1 cellular context compared by ENCODE assay signal in genomic region chr3:150603090-150603887, GRCh38.
A peak's percentile ranks its signal among the peaks of the same experiment; 100 is the strongest.
TF ChIP-seq lines count a peak whose summit lies in the region.

SELENOT (plus strand) TSS chr3:150603321; CDS start chr3:150603363, 42 bp downstream.

TF ChIP-seq in HepG2, 621 proteins besides CTCF, POLR2A, EP300 and RAD21 (continued from another document and continues in another):
- peak; percentile 56; the same call in 1 of the 2 replicates for TF ChIP-seq KLF11 (CRISPR knock-in tag; IDR thresholded peaks at IDR 0.05)
- no peak for TF ChIP-seq TRAFD1 (CRISPR knock-in tag; IDR thresholded peaks at IDR 0.05; ENCODE audit: borderline replicate concordance)
- peak; percentile 79 for TF ChIP-seq ZNF264 (CRISPR knock-in tag; IDR thresholded peaks at IDR 0.05)
- TF ChIP-seq ZNF205 (CRISPR knock-in tag; IDR thresholded peaks at IDR 0.05), result no peak; the same call in none of the 2 replicates
- TF ChIP-seq, protein P1, sequence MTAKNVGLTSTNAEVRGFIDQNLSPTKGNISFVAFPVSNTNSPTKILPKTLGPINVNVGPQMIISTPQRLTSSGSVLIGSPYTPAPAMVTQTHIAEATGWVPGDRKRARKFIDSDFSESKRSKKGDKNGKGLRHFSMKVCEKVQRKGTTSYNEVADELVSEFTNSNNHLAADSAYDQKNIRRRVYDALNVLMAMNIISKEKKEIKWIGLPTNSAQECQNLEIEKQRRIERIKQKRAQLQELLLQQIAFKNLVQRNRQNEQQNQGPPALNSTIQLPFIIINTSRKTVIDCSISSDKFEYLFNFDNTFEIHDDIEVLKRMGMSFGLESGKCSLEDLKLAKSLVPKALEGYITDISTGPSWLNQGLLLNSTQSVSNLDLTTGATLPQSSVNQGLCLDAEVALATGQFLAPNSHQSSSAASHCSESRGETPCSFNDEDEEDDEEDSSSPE (CRISPR knock-in tag; IDR thresholded peaks at IDR 0.05), result peak; percentile 67
- TF ChIP-seq, protein P2, sequence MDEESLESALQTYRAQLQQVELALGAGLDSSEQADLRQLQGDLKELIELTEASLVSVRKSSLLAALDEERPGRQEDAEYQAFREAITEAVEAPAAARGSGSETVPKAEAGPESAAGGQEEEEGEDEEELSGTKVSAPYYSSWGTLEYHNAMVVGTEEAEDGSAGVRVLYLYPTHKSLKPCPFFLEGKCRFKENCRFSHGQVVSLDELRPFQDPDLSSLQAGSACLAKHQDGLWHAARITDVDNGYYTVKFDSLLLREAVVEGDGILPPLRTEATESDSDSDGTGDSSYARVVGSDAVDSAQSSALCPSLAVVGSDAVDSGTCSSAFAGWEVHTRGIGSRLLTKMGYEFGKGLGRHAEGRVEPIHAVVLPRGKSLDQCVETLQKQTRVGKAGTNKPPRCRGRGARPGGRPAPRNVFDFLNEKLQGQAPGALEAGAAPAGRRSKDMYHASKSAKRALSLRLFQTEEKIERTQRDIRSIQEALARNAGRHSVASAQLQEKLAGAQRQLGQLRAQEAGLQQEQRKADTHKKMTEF (CRISPR knock-in tag; IDR thresholded peaks at IDR 0.05), result peak; percentile 97
- 0 out of 2 replicates have a peak, but pooled peaks have one; percentile 13 for TF ChIP-seq SIX1 (CRISPR knock-in tag; IDR thresholded peaks at IDR 0.05; ENCODE audit: borderline replicate concordance)
- TF ChIP-seq, protein P3, sequence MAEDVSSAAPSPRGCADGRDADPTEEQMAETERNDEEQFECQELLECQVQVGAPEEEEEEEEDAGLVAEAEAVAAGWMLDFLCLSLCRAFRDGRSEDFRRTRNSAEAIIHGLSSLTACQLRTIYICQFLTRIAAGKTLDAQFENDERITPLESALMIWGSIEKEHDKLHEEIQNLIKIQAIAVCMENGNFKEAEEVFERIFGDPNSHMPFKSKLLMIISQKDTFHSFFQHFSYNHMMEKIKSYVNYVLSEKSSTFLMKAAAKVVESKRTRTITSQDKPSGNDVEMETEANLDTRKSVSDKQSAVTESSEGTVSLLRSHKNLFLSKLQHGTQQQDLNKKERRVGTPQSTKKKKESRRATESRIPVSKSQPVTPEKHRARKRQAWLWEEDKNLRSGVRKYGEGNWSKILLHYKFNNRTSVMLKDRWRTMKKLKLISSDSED (CRISPR knock-in tag; IDR thresholded peaks at IDR 0.05), result no peak
- TF ChIP-seq PRDM10 (CRISPR knock-in tag; IDR thresholded peaks at IDR 0.05; ENCODE audit: low read depth), result peak; percentile 15; the same call in 1 of the 2 replicates
- TF ChIP-seq HOXA3 (CRISPR knock-in tag; IDR thresholded peaks at IDR 0.05), result peak; percentile 76
- TF ChIP-seq PRDM15 (CRISPR knock-in tag; IDR thresholded peaks at IDR 0.05), result no peak; the same call in 1 of the 2 replicates
- TF ChIP-seq ZNF607 (CRISPR knock-in tag; IDR thresholded peaks at IDR 0.05; ENCODE audit: borderline replicate concordance), result no peak; the same call in 1 of the 2 replicates
- peak; percentile 83; the same call in 1 of the 2 replicates for TF ChIP-seq GFI1 (CRISPR knock-in tag; IDR thresholded peaks at IDR 0.05; ENCODE audit: borderline replicate concordance)
- peak; percentile 86 for TF ChIP-seq ARNT2 (CRISPR knock-in tag; IDR thresholded peaks at IDR 0.05; ENCODE audit: low read depth)
- peak; percentile 74; the same call in 1 of the 2 replicates for TF ChIP-seq MYC (CRISPR knock-in tag; IDR thresholded peaks at IDR 0.05; ENCODE audit: borderline replicate concordance)
- TF ChIP-seq, protein P4, sequence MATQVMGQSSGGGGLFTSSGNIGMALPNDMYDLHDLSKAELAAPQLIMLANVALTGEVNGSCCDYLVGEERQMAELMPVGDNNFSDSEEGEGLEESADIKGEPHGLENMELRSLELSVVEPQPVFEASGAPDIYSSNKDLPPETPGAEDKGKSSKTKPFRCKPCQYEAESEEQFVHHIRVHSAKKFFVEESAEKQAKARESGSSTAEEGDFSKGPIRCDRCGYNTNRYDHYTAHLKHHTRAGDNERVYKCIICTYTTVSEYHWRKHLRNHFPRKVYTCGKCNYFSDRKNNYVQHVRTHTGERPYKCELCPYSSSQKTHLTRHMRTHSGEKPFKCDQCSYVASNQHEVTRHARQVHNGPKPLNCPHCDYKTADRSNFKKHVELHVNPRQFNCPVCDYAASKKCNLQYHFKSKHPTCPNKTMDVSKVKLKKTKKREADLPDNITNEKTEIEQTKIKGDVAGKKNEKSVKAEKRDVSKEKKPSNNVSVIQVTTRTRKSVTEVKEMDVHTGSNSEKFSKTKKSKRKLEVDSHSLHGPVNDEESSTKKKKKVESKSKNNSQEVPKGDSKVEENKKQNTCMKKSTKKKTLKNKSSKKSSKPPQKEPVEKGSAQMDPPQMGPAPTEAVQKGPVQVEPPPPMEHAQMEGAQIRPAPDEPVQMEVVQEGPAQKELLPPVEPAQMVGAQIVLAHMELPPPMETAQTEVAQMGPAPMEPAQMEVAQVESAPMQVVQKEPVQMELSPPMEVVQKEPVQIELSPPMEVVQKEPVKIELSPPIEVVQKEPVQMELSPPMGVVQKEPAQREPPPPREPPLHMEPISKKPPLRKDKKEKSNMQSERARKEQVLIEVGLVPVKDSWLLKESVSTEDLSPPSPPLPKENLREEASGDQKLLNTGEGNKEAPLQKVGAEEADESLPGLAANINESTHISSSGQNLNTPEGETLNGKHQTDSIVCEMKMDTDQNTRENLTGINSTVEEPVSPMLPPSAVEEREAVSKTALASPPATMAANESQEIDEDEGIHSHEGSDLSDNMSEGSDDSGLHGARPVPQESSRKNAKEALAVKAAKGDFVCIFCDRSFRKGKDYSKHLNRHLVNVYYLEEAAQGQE (IDR thresholded peaks at IDR 0.05; ENCODE audit: borderline replicate concordance in 1 of 2, low read depth in 1 of 2, low read length in 2 of 2), result peak in 1 of 2 experiments; percentile 54; a peak in 2 of 4 replicates
- TF ChIP-seq SMAD9 (CRISPR knock-in tag; IDR thresholded peaks at IDR 0.05), result 0 out of 2 replicates have a peak, but pooled peaks have one; percentile 52
- TF ChIP-seq RNF2 (conservative IDR thresholded peaks at IDR 0.05; ENCODE audit: low read depth), result peak; percentile 51; the same call in 1 of the 2 replicates
- TF ChIP-seq ZNF430 (CRISPR knock-in tag; IDR thresholded peaks at IDR 0.05), result peak; percentile 89; the same call in 1 of the 2 replicates
- TF ChIP-seq, protein P5, sequence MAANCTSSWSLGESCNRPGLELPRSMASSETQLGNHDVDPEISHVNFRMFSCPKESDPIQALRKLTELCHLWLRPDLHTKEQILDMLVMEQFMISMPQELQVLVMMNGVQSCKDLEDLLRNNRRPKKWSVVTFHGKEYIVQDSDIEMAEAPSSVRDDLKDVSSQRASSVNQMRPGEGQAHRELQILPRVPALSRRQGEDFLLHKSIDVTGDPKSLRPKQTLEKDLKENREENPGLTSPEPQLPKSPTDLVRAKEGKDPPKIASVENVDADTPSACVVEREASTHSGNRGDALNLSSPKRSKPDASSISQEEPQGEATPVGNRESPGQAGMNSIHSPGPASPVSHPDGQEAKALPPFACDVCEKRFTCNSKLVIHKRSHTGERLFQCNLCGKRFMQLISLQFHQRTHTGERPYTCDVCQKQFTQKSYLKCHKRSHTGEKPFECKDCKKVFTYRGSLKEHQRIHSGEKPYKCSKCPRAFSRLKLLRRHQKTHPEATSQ (CRISPR knock-in tag; IDR thresholded peaks at IDR 0.05; ENCODE audit: borderline replicate concordance), result peak; percentile 82; the same call in 1 of the 2 replicates
- TF ChIP-seq CC2D1A (CRISPR knock-in tag; IDR thresholded peaks at IDR 0.05), result peak; percentile 52; the same call in 1 of the 2 replicates
- peak; percentile 54; the same call in 1 of the 2 replicates for TF ChIP-seq MLXIP (CRISPR knock-in tag; IDR thresholded peaks at IDR 0.05; ENCODE audit: borderline replicate concordance)
- TF ChIP-seq ATF2 (CRISPR knock-in tag; IDR thresholded peaks at IDR 0.05), result peak; percentile 66; the same call in 1 of the 2 replicates
